ENCODE assay signal across 1 cellular context in the genomic region with DNA sequence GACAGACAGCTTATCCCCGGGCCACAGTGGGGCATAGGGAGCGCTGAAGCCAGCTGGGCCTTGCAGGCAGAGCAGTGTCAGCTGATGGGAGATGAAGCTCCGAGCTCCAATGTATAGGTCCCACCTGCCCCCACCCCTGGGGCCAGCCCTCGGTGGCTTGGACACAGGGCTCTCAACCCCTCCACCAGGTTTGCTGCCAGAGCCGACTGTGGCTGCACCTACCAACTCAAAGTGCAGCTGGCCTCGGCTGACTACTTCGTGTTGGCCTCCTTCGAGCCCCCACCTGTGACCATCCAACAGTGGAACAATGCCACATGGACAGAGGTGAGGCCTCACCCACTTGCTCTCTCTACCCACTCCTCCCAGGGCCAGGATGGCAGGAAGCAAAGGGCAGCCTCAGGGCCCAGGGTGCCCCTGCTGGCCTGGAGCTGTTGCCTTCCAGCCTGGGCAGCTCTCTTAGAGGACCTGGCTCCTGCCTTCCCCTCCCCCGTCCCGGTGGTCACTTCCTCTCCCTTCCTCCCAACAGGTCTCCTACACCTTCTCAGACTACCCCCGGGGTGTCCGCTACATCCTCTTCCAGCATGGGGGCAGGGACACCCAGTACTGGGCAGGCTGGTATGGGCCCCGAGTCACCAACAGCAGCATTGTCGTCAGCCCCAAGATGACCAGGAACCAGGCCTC.
TF ChIP-seq lines count a peak whose summit lies in the region.

No MANE protein-coding gene starts in this region.

TF ChIP-seq in GM23338, 12 proteins besides CTCF, POLR2A, EP300 and RAD21 (continued from another document):
- TF ChIP-seq ZNF462 (CRISPR knock-in tag; IDR thresholded peaks at IDR 0.05): no peak
- TF ChIP-seq POLR2AphosphoS5 (IDR thresholded peaks at IDR 0.05; ENCODE audit: low read depth): no peak
- TF ChIP-seq STAT1 (IDR thresholded peaks at IDR 0.05; ENCODE audit: unreplicated experiment): no peak
- TF ChIP-seq CREB1 (CRISPR knock-in tag; IDR thresholded peaks at IDR 0.05; ENCODE audit: low read depth): no peak
